18 cellular contexts compared by ENCODE assay signal in the genomic region with DNA sequence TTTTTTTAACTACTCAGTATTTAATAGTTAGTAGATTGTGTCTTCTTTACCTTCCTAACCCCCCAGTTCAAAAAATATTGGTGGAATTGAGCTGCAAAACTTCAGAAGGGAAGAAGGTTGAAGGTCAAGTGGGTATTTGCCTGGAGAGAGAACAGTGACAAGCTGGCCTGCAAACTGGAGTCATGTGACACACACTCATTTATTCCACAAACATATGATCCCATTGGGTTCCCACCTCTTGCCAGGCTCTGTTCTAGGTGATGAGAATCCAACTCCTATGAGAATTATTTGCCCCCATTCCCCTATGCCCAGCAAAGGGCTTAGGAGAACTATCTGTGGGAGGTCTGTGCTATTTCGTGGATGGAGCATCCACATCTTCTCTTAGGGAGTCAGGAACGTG. TPM values are rescaled to one million over a fixed set of nuclear protein-coding genes. Genes with fewer than 3 reads are reported as not detected.
"Had no signal": no experiment of that assay in that cellular context is flagged by ENCODE, and none has a peak within 500 bp of the region (broad histone marks: within the 10 kb centered on the region; RNA-seq: fewer than 3 reads in every experiment).

No MANE protein-coding gene starts in this region.

- ATAC-seq: activated naive CD8-positive, alpha-beta T cell treated with anti-CD3 and anti-CD28 coated beads, Interleukin-2, amount 50 U/mL, for 24 hours; left lung; stimulated activated naive B cell treated with anti-CD40 and anti-IgM and Interleukin-4, amounts not matched to agents 10 μg/mL and 1 μg/mL and 100 μg/mL, for 72 hours had no signal

- H3K36me3 ChIP-seq: left lung, spleen had no signal

- H3K9me3 ChIP-seq: left lung, spleen had no signal

- H3K27ac ChIP-seq: left lung had no signal

- H3K27me3 ChIP-seq: left lung, spleen had no signal

- H3K27me3 Mint-ChIP-seq: activated B cell treated with CpG ODN at 0.5 μM for 24 hours; activated naive CD8-positive, alpha-beta T cell treated with anti-CD3 and anti-CD28 coated beads, Interleukin-2, amount 50 U/mL, for 24 hours; stimulated activated naive B cell treated with anti-CD40 and anti-IgM and Interleukin-4, amounts not matched to agents 10 μg/mL and 1 μg/mL and 100 μg/mL, for 72 hours had no signal

- H3K9me3 Mint-ChIP-seq: activated B cell treated with CpG ODN at 0.5 μM for 24 hours; activated CD4-positive, alpha-beta T cell treated with anti-CD3 and anti-CD28 coated beads, Interleukin-2, amount 10 ng/mL, durations not matched to agents 24 days and 14 days; activated naive CD8-positive, alpha-beta T cell treated with anti-CD3 and anti-CD28 coated beads, Interleukin-2, amount 50 U/mL, for 24 hours; immature natural killer cell; stimulated activated naive B cell treated with anti-CD40 and anti-IgM and Interleukin-4, amounts not matched to agents 10 μg/mL and 1 μg/mL and 100 μg/mL, for 72 hours had no signal

- H3K27ac Mint-ChIP-seq: activated B cell treated with CpG ODN at 0.5 μM for 24 hours; activated CD4-positive, alpha-beta T cell treated with anti-CD3 and anti-CD28 coated beads, Interleukin-2, amount 10 ng/mL, durations not matched to agents 24 days and 14 days; activated naive CD8-positive, alpha-beta T cell treated with anti-CD3 and anti-CD28 coated beads, Interleukin-2, amount 50 U/mL, for 24 hours; activated T-helper 1 cell treated with anti-CD3 and anti-CD28 coated beads, Interleukin-12 subunit alpha, Interleukin-12 subunit beta, Interleukin-2, Interleukin-4 antibody, amounts not matched to agents 30 ng/mL and 10 ng/mL and 1 ng/mL, durations not matched to agents 14 hours and 24 hours and 36 hours; stimulated activated naive B cell treated with anti-CD40 and anti-IgM and Interleukin-4, amounts not matched to agents 10 μg/mL and 1 μg/mL and 100 μg/mL, for 72 hours; T-helper 1 cell treated with Interleukin-12 subunit alpha and Interleukin-12 subunit beta and Interleukin-4 antibody, amounts not matched to agents 30 μg/mL and 1 μg/mL, for 36 hours had no signal

- H3K4me3 ChIP-seq: coronary artery, left lung, spleen had no signal

- DNase-seq: activated B cell treated with CpG ODN at 0.5 μM for 24 hours; activated CD4-positive, alpha-beta T cell treated with anti-CD3 and anti-CD28 coated beads, Interleukin-2, amount 10 ng/mL, durations not matched to agents 24 days and 14 days; activated naive CD4-positive, alpha-beta T cell; activated naive CD8-positive, alpha-beta T cell treated with anti-CD3 and anti-CD28 coated beads, Interleukin-2, amount 50 U/mL, for 24 hours; caudate nucleus; effector CD4-positive, alpha-beta T cell; immature natural killer cell; left lung; spleen; stimulated activated CD4-positive, alpha-beta T cell treated with anti-CD3 and anti-CD28 coated beads, Interleukin-2, amount 100 ng/mL, for 24 hours; stimulated activated naive B cell treated with anti-CD40 and anti-IgM and Interleukin-4, amounts not matched to agents 10 μg/mL and 1 μg/mL and 100 μg/mL, for 72 hours; substantia nigra had no signal

- H3K4me3 Mint-ChIP-seq: activated B cell treated with CpG ODN at 0.5 μM for 24 hours; activated CD4-positive, alpha-beta T cell treated with anti-CD3 and anti-CD28 coated beads, Interleukin-2, amount 10 ng/mL, durations not matched to agents 24 days and 14 days; activated naive CD8-positive, alpha-beta T cell treated with anti-CD3 and anti-CD28 coated beads, Interleukin-2, amount 50 U/mL, for 24 hours; activated T-helper 1 cell treated with anti-CD3 and anti-CD28 coated beads, Interleukin-12 subunit alpha, Interleukin-12 subunit beta, Interleukin-2, Interleukin-4 antibody, amounts not matched to agents 30 ng/mL and 10 ng/mL and 1 ng/mL, durations not matched to agents 14 hours and 24 hours and 36 hours; immature natural killer cell; stimulated activated naive B cell treated with anti-CD40 and anti-IgM and Interleukin-4, amounts not matched to agents 10 μg/mL and 1 μg/mL and 100 μg/mL, for 72 hours; T-helper 1 cell treated with Interleukin-12 subunit alpha and Interleukin-12 subunit beta and Interleukin-4 antibody, amounts not matched to agents 30 μg/mL and 1 μg/mL, for 36 hours had no signal

RNA-seq across cellular contexts. Expression of a gene that starts 30.7 kb away (rescaled TPM):
- total RNA-seq: activated B cell treated with CpG ODN at 0.5 μM for 24 hours; activated CD4-positive, alpha-beta T cell treated with anti-CD3 and anti-CD28 coated beads, Interleukin-2, amount 10 ng/mL, durations not matched to agents 24 days and 14 days; activated T-helper 1 cell treated with anti-CD3 and anti-CD28 coated beads, Interleukin-12 subunit alpha, Interleukin-12 subunit beta, Interleukin-2, Interleukin-4 antibody, amounts not matched to agents 30 ng/mL and 10 ng/mL and 1 ng/mL, durations not matched to agents 14 hours and 24 hours and 36 hours; astrocyte; left lung; myocyte; spleen; ureter had no signal
- polyA plus RNA-seq: immature natural killer cell had no signal

RNA-seq across cellular contexts. Expression of a gene that starts 55.6 kb away (rescaled TPM):
- total RNA-seq: activated CD4-positive, alpha-beta T cell treated with anti-CD3 and anti-CD28 coated beads, Interleukin-2, amount 10 ng/mL, durations not matched to agents 24 days and 14 days; activated T-helper 1 cell treated with anti-CD3 and anti-CD28 coated beads, Interleukin-12 subunit alpha, Interleukin-12 subunit beta, Interleukin-2, Interleukin-4 antibody, amounts not matched to agents 30 ng/mL and 10 ng/mL and 1 ng/mL, durations not matched to agents 14 hours and 24 hours and 36 hours had no signal
- polyA plus RNA-seq: immature natural killer cell had no signal
